In the genomic region with DNA sequence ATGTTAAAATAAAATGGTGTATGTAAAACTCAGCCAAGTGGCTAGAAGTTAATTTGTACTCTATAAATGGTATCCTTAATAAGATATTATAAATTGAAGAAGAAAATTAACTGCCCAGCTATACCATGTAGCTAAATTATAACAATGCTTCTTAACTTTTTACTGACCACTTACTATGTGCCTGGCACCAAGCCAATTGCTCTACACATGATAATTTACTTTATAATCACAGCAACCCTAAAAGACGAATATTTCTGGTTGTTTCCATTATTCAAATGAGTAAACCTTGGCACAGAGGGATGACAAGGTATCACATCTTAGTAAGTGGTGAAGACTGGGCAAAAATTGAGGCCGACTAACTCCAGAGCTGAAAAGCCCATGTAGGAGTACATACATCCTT, we compare ENCODE assay signal across 34 cellular contexts.
"Had no signal": no experiment of that assay in that cellular context is flagged by ENCODE, and none has a peak within 500 bp of the region (broad histone marks: within the 10 kb centered on the region; RNA-seq: fewer than 3 reads in every experiment).

No MANE protein-coding gene starts in this region.

- H3K4me3 Mint-ChIP-seq: activated B cell treated with CpG ODN at 0.5 μM for 24 hours; activated CD4-positive, alpha-beta memory T cell treated with anti-CD3 and anti-CD28 coated beads for 36 hours; activated CD4-positive, alpha-beta T cell treated with anti-CD3 and anti-CD28 coated beads, Interleukin-2, amount 10 ng/mL, durations not matched to agents 24 days and 14 days; activated CD8-positive, alpha-beta T cell treated with anti-CD3 and anti-CD28 coated beads for 36 hours; activated naive CD4-positive, alpha-beta T cell treated with anti-CD3 and anti-CD28 coated beads for 36 hours; activated naive CD8-positive, alpha-beta T cell treated with anti-CD3 and anti-CD28 coated beads for 36 hours; activated T-cell treated with anti-CD3 and anti-CD28 coated beads, Interleukin-2, amount 50 U/mL, for 4 hours; activated T-cell treated with anti-CD3 and anti-CD28 coated beads, Interleukin-2, amount 50 U/mL, for 72 hours; activated T-helper 1 cell treated with anti-CD3 and anti-CD28 coated beads, Interleukin-12 subunit alpha, Interleukin-12 subunit beta, Interleukin-2, Interleukin-4 antibody, amounts not matched to agents 30 ng/mL and 10 ng/mL and 1 ng/mL, durations not matched to agents 14 hours and 24 hours and 36 hours; activated T-helper 17 cell treated with anti-CD3 and anti-CD28 coated beads, Interleukin-2, amount 50 U/mL, for 72 hours; T-helper 17 cell had no signal

- H3K9me3 ChIP-seq: adrenal gland, body of pancreas had no signal

- H3K4me1 Mint-ChIP-seq: activated B cell treated with CpG ODN at 0.5 μM for 24 hours; activated CD4-positive, alpha-beta T cell treated with anti-CD3 and anti-CD28 coated beads, Interleukin-2, amount 10 ng/mL, durations not matched to agents 24 days and 14 days; activated naive CD8-positive, alpha-beta T cell treated with anti-CD3 and anti-CD28 coated beads for 36 hours; activated T-helper 17 cell treated with anti-CD3 and anti-CD28 coated beads, Interleukin-2, amount 50 U/mL, for 72 hours; T-helper 17 cell had no signal

- FAIRE-seq: astrocyte, colon, TTC549 had no signal

- H3K4me1 ChIP-seq: adrenal gland, body of pancreas, breast epithelium had no signal

- H3K4me3 ChIP-seq: adrenal gland, body of pancreas, breast epithelium had no signal

- H3K27ac Mint-ChIP-seq: activated B cell treated with CpG ODN at 0.5 μM for 24 hours; activated CD4-positive, alpha-beta memory T cell treated with anti-CD3 and anti-CD28 coated beads for 36 hours; activated CD4-positive, alpha-beta T cell treated with anti-CD3 and anti-CD28 coated beads, Interleukin-2, amount 10 ng/mL, durations not matched to agents 24 days and 14 days; activated CD8-positive, alpha-beta T cell treated with anti-CD3 and anti-CD28 coated beads for 36 hours; activated naive CD4-positive, alpha-beta T cell treated with anti-CD3 and anti-CD28 coated beads for 36 hours; activated naive CD4-positive, alpha-beta T cell treated with anti-CD3 and anti-CD28 coated beads, Interleukin-2, amount 50 U/mL, for 72 hours; activated naive CD8-positive, alpha-beta T cell treated with anti-CD3 and anti-CD28 coated beads for 36 hours; activated T-cell treated with anti-CD3 and anti-CD28 coated beads, Interleukin-2, amount 50 U/mL, for 72 hours; activated T-helper 1 cell treated with anti-CD3 and anti-CD28 coated beads, Interleukin-12 subunit alpha, Interleukin-12 subunit beta, Interleukin-2, Interleukin-4 antibody, amounts not matched to agents 30 ng/mL and 10 ng/mL and 1 ng/mL, durations not matched to agents 14 hours and 24 hours and 36 hours; activated T-helper 17 cell treated with anti-CD3 and anti-CD28 coated beads, Interleukin-2, amount 50 U/mL, for 72 hours; T-helper 17 cell had no signal

- H3K27me3 Mint-ChIP-seq: activated B cell treated with CpG ODN at 0.5 μM for 24 hours; activated CD4-positive, alpha-beta memory T cell treated with anti-CD3 and anti-CD28 coated beads for 36 hours; activated CD4-positive, alpha-beta T cell treated with anti-CD3 and anti-CD28 coated beads, Interleukin-2, amount 10 ng/mL, durations not matched to agents 24 days and 14 days; activated CD8-positive, alpha-beta T cell treated with anti-CD3 and anti-CD28 coated beads for 36 hours; activated naive CD8-positive, alpha-beta T cell treated with anti-CD3 and anti-CD28 coated beads for 36 hours; activated T-helper 17 cell treated with anti-CD3 and anti-CD28 coated beads, Interleukin-2, amount 50 U/mL, for 72 hours; T-helper 17 cell had no signal

- ATAC-seq: activated CD8-positive, alpha-beta T cell treated with anti-CD3 and anti-CD28 coated beads for 36 hours; activated naive CD4-positive, alpha-beta T cell treated with anti-CD3 and anti-CD28 coated beads, Interleukin-2, amount 50 U/mL, for 72 hours; activated T-cell treated with anti-CD3 and anti-CD28 coated beads, Interleukin-2, amount 50 U/mL, for 4 hours; activated T-cell treated with anti-CD3 and anti-CD28 coated beads, Interleukin-2, amount 50 U/mL, for 72 hours; activated T-helper 17 cell treated with anti-CD3 and anti-CD28 coated beads, Interleukin-2, amount 50 U/mL, for 72 hours; body of pancreas; T-helper 17 cell had no signal

- H3K27ac ChIP-seq: adrenal gland, body of pancreas, brain microvascular endothelial cell, breast epithelium, VCaP had no signal

- H3K27me3 ChIP-seq: adrenal gland, body of pancreas, brain microvascular endothelial cell, breast epithelium had no signal

- H3K36me3 Mint-ChIP-seq: activated CD4-positive, alpha-beta memory T cell treated with anti-CD3 and anti-CD28 coated beads for 36 hours; activated naive CD4-positive, alpha-beta T cell treated with anti-CD3 and anti-CD28 coated beads, Interleukin-2, amount 50 U/mL, for 72 hours; activated naive CD8-positive, alpha-beta T cell treated with anti-CD3 and anti-CD28 coated beads for 36 hours had no signal

- H3K36me3 ChIP-seq: adrenal gland, brain microvascular endothelial cell, breast epithelium had no signal

- DNase-seq: activated B cell treated with CpG ODN at 0.5 μM for 24 hours; activated CD4-positive, alpha-beta memory T cell treated with anti-CD3 and anti-CD28 coated beads for 36 hours; activated CD4-positive, alpha-beta T cell treated with anti-CD3 and anti-CD28 coated beads for 4 hours; activated CD4-positive, alpha-beta T cell treated with anti-CD3 and anti-CD28 coated beads, Interleukin-2, amount 10 ng/mL, durations not matched to agents 24 days and 14 days; activated CD4-positive, alpha-beta T cell treated with anti-CD3 and anti-CD28 coated beads, Interleukin-2, amount 50 U/mL, for 1 hour; activated CD4-positive, alpha-beta T cell treated with anti-CD3 and anti-CD28 coated beads, Interleukin-2, amount 50 U/mL, for 4 hours; activated CD4-positive, CD25-positive, alpha-beta regulatory T cell treated with anti-CD3 and anti-CD28 coated beads, Interleukin-2, amount 50 U/mL, for 72 hours; activated CD8-positive, alpha-beta memory T cell treated with anti-CD3 and anti-CD28 coated beads, Interleukin-2, amount 50 U/mL, for 4 hours; activated CD8-positive, alpha-beta T cell treated with anti-CD3 and anti-CD28 coated beads for 36 hours; activated effector memory CD4-positive, alpha-beta T cell treated with anti-CD3 and anti-CD28 coated beads, Interleukin-2, amount 50 U/mL, for 16 hours; activated gamma-delta T cell treated with Interleukin-2 at 50 U/mL for 16 hours; activated naive CD4-positive, alpha-beta T cell; activated naive CD4-positive, alpha-beta T cell treated with anti-CD3 and anti-CD28 coated beads for 36 hours; activated naive CD4-positive, alpha-beta T cell treated with anti-CD3 and anti-CD28 coated beads, Interleukin-2, amount 50 U/mL, for 16 hours; activated naive CD8-positive, alpha-beta T cell treated with anti-CD3 and anti-CD28 coated beads for 36 hours; activated T-cell treated with anti-CD3 and anti-CD28 coated beads for 4 hours; activated T-cell treated with anti-CD3 and anti-CD28 coated beads, Interleukin-2, amount 50 U/mL, for 1 hour; activated T-cell treated with anti-CD3 and anti-CD28 coated beads, Interleukin-2, amount 50 U/mL, for 4 hours; activated T-cell treated with anti-CD3 and anti-CD28 coated beads, Interleukin-2, amount 50 U/mL, for 72 hours; adrenal gland; amniotic stem cell; aorta; body of pancreas; brain microvascular endothelial cell; central memory CD4-positive, alpha-beta T cell; T-helper 17 cell had no signal
